ENCODE assay signal across 20 cellular contexts in genomic region chr21:37149411-37149810, GRCh38.
A peak's percentile ranks its signal among the peaks of the same experiment; 100 is the strongest.
DNase-seq lines count a peak whose midpoint lies in the region; ATAC-seq, FAIRE-seq and TF ChIP-seq lines count a peak whose summit lies in the region.
"Had no signal": no experiment of that assay in that cellular context is flagged by ENCODE, and none has a peak within 500 bp of the region (broad histone marks: within the 10 kb centered on the region; RNA-seq: fewer than 3 reads in every experiment).

No MANE protein-coding gene starts in this region.

- intact Hi-C loops in kidney (cut with DNase I) = no loop called here

- H3K9ac ChIP-seq in kidney (ENCODE audit: low read length in 2 of 2) = no peak overlapping the region

- no peak for FAIRE-seq in kidney (lab: Jason Lieb, UNC)

- no peaks in the 10 kb centered on the region for H3K9me3 ChIP-seq in kidney (ENCODE audit: control insufficient read depth in 1 of 2, low read length in 2 of 2)
- H3K9me3 ChIP-seq: esophagus squamous epithelium, left lung, ovary, thyroid gland had no signal

- peaks cover 11 to 22% of the 10 kb centered on the region in 2 donors for H3K36me3 ChIP-seq in kidney (ENCODE audit: control insufficient read depth in 1 of 2, insufficient read depth in 2 of 2, low read length in 2 of 2)
- H3K36me3 ChIP-seq: ovary had no signal

- DNase-seq in EL = peak; percentile 67
- peak; percentile 82 for DNase-seq in fibroblast of mammary gland (ENCODE audit: low read depth)
- peak; percentile 73 for DNase-seq in skeletal muscle cell (ENCODE audit: low read depth)
- DNase-seq in kidney = no peak
- DNase-seq in erythroblast (lab: John Stamatoyannopoulos, UW) = no peak
- no peak for DNase-seq in NCI-H2227 treated with DMSO at 0.1 percent for 48 hours (lab: John Stamatoyannopoulos, UW)
- no peak for DNase-seq in OCI-M2 (lab: John Stamatoyannopoulos, UW; ENCODE audit: unreplicated experiment)
- DNase-seq: activated CD4-positive, CD25-positive, alpha-beta regulatory T cell; activated effector memory CD4-positive, alpha-beta T cell treated with Interleukin-2 at 50 U/mL for 16 hours; anterior cingulate cortex; DMS53; esophagus squamous epithelium; left lung; NCI-H1694 treated with DMSO at 0.1 percent for 48 hours; ovary; Right ventricle myocardium superior; T-helper 17 cell; thyroid gland had no signal

- no peak for ATAC-seq in activated T-helper 17 cell treated with anti-CD3 and anti-CD28 coated beads, Interleukin-2, amount 50 U/mL, for 72 hours (replicated peaks)
- ATAC-seq: left lung, T-helper 17 cell had no signal

- H3K4me1 ChIP-seq in kidney (ENCODE audit: control insufficient read depth in 1 of 2, insufficient read depth in 1 of 2, low read depth in 1 of 2, low read length in 2 of 2) = no peaks in the 10 kb centered on the region
- H3K4me1 ChIP-seq: esophagus squamous epithelium, thyroid gland had no signal

- H3K27ac ChIP-seq in kidney (ENCODE audit: low read depth in 2 of 2, low read length in 2 of 2) = no peak overlapping the region
- H3K27ac ChIP-seq: left lung, ovary, skin epidermis, thyroid gland had no signal

- H3K9me3 Mint-ChIP-seq in activated T-helper 17 cell treated with anti-CD3 and anti-CD28 coated beads, Interleukin-2, amount 50 U/mL, for 72 hours = no peaks in the 10 kb centered on the region

- H3K4me3 Mint-ChIP-seq in activated T-helper 17 cell treated with anti-CD3 and anti-CD28 coated beads, Interleukin-2, amount 50 U/mL, for 72 hours = no peak overlapping the region
- H3K4me3 Mint-ChIP-seq: T-helper 17 cell had no signal

- H3K4me3 ChIP-seq in fibroblast of mammary gland (ENCODE audit: control insufficient read depth, low read depth, low read length) (no peak overlapping the region), skeletal muscle cell (ENCODE audit: low read depth, low read length) (no peak overlapping the region), kidney (ENCODE audit: low read length in 2 of 2) (no peak overlapping the region)
- H3K4me3 ChIP-seq: esophagus squamous epithelium, left lung, ovary, skin epidermis, thyroid gland had no signal

- no peak for TF ChIP-seq POLR2A in erythroblast (IDR thresholded peaks at IDR 0.05; ENCODE audit: low read length)

- peak overlapping the region; percentile 52 for H3K27ac Mint-ChIP-seq in activated T-helper 17 cell treated with anti-CD3 and anti-CD28 coated beads, Interleukin-2, amount 50 U/mL, for 72 hours
- H3K27ac Mint-ChIP-seq: T-helper 17 cell had no signal

- no peaks in the 10 kb centered on the region for H3K4me1 Mint-ChIP-seq in activated T-helper 17 cell treated with anti-CD3 and anti-CD28 coated beads, Interleukin-2, amount 50 U/mL, for 72 hours

- H3K27me3 Mint-ChIP-seq in activated T-helper 17 cell treated with anti-CD3 and anti-CD28 coated beads, Interleukin-2, amount 50 U/mL, for 72 hours = no peaks in the 10 kb centered on the region
- H3K27me3 Mint-ChIP-seq: T-helper 17 cell had no signal

- TF ChIP-seq CTCF in fibroblast of mammary gland (conservative IDR thresholded peaks at IDR 0.05; ENCODE audit: control insufficient read depth, insufficient read depth, low read depth, low read length) = no peak
- no peak for TF ChIP-seq CTCF in kidney (IDR thresholded peaks at IDR 0.05; ENCODE audit: borderline replicate concordance, extremely low read depth, insufficient read depth)

- peaks cover 92% of the 10 kb centered on the region for H3K36me3 Mint-ChIP-seq in activated T-helper 17 cell treated with anti-CD3 and anti-CD28 coated beads, Interleukin-2, amount 50 U/mL, for 72 hours (ENCODE audit: low read depth)

Comparison
In these comparisons a context has a peak if more than half of its experiments do, and no peak if none do; other contexts are left out.
1. DNase-seq: peak in EL (single experiment), fibroblast of mammary gland (single experiment) and skeletal muscle cell (single experiment); none in kidney (single experiment), erythroblast (0 of 2), NCI-H2227 treated with DMSO at 0.1 percent for 48 hours (single experiment) and OCI-M2 (single experiment).